Comparison of ENCODE assay signal across 29 cellular contexts in the genomic region with DNA sequence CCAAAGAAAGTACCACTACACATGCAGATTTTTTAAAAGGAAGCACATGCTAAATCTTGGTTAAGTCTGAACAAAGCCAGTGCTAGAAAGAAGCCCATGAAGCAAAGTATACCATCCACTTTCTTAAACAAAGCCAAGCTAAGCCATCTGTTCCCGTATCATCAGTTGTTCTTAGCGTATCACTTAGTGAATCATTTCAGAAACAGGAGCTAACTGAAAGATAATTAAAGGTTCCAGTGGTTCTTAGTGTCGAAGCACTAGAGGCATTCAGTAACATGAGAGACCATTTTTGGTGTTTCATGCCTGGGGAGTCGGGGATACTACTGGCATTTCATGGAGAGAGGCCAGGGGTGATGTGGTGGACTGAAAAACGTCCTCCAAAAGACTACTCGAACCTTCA.
"Had no signal": no experiment of that assay in that cellular context is flagged by ENCODE, and none has a peak within 500 bp of the region (broad histone marks: within the 10 kb centered on the region; RNA-seq: fewer than 3 reads in every experiment).

No MANE protein-coding gene starts in this region.

- H3K4me1 ChIP-seq: right lobe of liver had no signal

- H3K36me3 ChIP-seq: ascending aorta, cardiac muscle cell, heart left ventricle, lower lobe of right lung, right lobe of liver, upper lobe of left lung, vagina had no signal

- ATAC-seq: activated T-cell treated with anti-CD3 and anti-CD28 coated beads, Interleukin-2, amount 50 U/mL, for 4 hours; activated T-helper 17 cell treated with anti-CD3 and anti-CD28 coated beads, Interleukin-2, amount 50 U/mL, for 72 hours; heart left ventricle; left lobe of liver; lower lobe of right lung; natural killer cell treated with Interleukin-12 subunit alpha and Interleukin-12 subunit beta and Interleukin-15 and Interleukin-18, amount 100 ng/mL, for 72 hours; right lobe of liver; stimulated activated effector memory CD8-positive, alpha-beta T cell treated with anti-CD3 and anti-CD28 coated beads, Interleukin-12 subunit alpha, Interleukin-12 subunit beta, amount 100 ng/mL, for 72 hours; stimulated activated naive CD8-positive, alpha-beta T cell treated with anti-CD3 and anti-CD28 coated beads, Interleukin-15, amount 100 ng/mL, for 72 hours had no signal

- H3K36me3 Mint-ChIP-seq: activated CD4-positive, alpha-beta memory T cell treated with anti-CD3 and anti-CD28 coated beads for 36 hours; natural killer cell treated with Interleukin-12 subunit alpha and Interleukin-12 subunit beta and Interleukin-15 and Interleukin-18, amount 100 ng/mL, for 72 hours had no signal

- H3K27me3 ChIP-seq: ascending aorta, cardiac muscle cell, dorsolateral prefrontal cortex, heart left ventricle, right lobe of liver, upper lobe of left lung, vagina had no signal

- H3K4me3 ChIP-seq: ascending aorta, cardiac muscle cell, coronary artery, dorsolateral prefrontal cortex, heart left ventricle, lower lobe of right lung, right lobe of liver, skin epidermis, upper lobe of left lung, vagina had no signal

- H3K9me3 Mint-ChIP-seq: activated CD4-positive, alpha-beta memory T cell treated with anti-CD3 and anti-CD28 coated beads for 36 hours; activated naive CD8-positive, alpha-beta T cell treated with anti-CD3 and anti-CD28 coated beads, Interleukin-2, amount 10 ng/mL, durations not matched to agents 7 days and 5 days; activated T-cell treated with anti-CD3 and anti-CD28 coated beads, Interleukin-2, amount 50 U/mL, for 4 hours; activated T-helper 17 cell treated with anti-CD3 and anti-CD28 coated beads, Interleukin-2, amount 50 U/mL, for 72 hours; natural killer cell treated with Interleukin-12 subunit alpha and Interleukin-12 subunit beta and Interleukin-15 and Interleukin-18, amount 100 ng/mL, for 72 hours; stimulated activated effector memory CD8-positive, alpha-beta T cell treated with anti-CD3 and anti-CD28 coated beads, Interleukin-12 subunit alpha, Interleukin-12 subunit beta, amount 100 ng/mL, for 72 hours; stimulated activated naive CD8-positive, alpha-beta T cell treated with anti-CD3 and anti-CD28 coated beads, Interleukin-15, amount 100 ng/mL, for 72 hours; T-helper 1 cell treated with Interleukin-12 subunit alpha and Interleukin-12 subunit beta and Interleukin-4 antibody, amounts not matched to agents 30 μg/mL and 1 μg/mL, for 36 hours had no signal

- H3K4me3 Mint-ChIP-seq: activated CD4-positive, alpha-beta memory T cell treated with anti-CD3 and anti-CD28 coated beads for 36 hours; activated naive CD8-positive, alpha-beta T cell treated with anti-CD3 and anti-CD28 coated beads, Interleukin-2, amount 10 ng/mL, durations not matched to agents 7 days and 5 days; activated T-cell treated with anti-CD3 and anti-CD28 coated beads, Interleukin-2, amount 50 U/mL, for 4 hours; activated T-helper 17 cell treated with anti-CD3 and anti-CD28 coated beads, Interleukin-2, amount 50 U/mL, for 72 hours; brain; natural killer cell treated with Interleukin-12 subunit alpha and Interleukin-12 subunit beta and Interleukin-15 and Interleukin-18, amount 100 ng/mL, for 72 hours; stimulated activated effector memory CD8-positive, alpha-beta T cell treated with anti-CD3 and anti-CD28 coated beads, Interleukin-12 subunit alpha, Interleukin-12 subunit beta, amount 100 ng/mL, for 72 hours; stimulated activated naive CD8-positive, alpha-beta T cell treated with anti-CD3 and anti-CD28 coated beads, Interleukin-15, amount 100 ng/mL, for 72 hours; T-helper 1 cell treated with Interleukin-12 subunit alpha and Interleukin-12 subunit beta and Interleukin-4 antibody, amounts not matched to agents 30 μg/mL and 1 μg/mL, for 36 hours had no signal

- FAIRE-seq: TTC549 had no signal

- DNase-seq: activated CD4-positive, alpha-beta memory T cell treated with anti-CD3 and anti-CD28 coated beads for 36 hours; activated CD4-positive, alpha-beta T cell treated with anti-CD3 and anti-CD28 coated beads for 48 hours; activated naive CD8-positive, alpha-beta T cell treated with anti-CD3 and anti-CD28 coated beads, Interleukin-2, amount 10 ng/mL, durations not matched to agents 7 days and 5 days; activated T-cell treated with anti-CD3 and anti-CD28 coated beads, Interleukin-2, amount 50 U/mL, for 4 hours; dorsolateral prefrontal cortex; effector memory CD4-positive, alpha-beta T cell; heart left ventricle; lower lobe of right lung; mesenchymal stem cell; right lobe of liver; stimulated activated CD4-positive, alpha-beta T cell treated with anti-CD3 and anti-CD28 coated beads, Interleukin-12 subunit alpha, Interleukin-12 subunit beta, amount 100 ng/mL, for 4 hours; stimulated activated CD4-positive, alpha-beta T cell treated with anti-CD3 and anti-CD28 coated beads, Interleukin-4, amount 100 ng/mL, for 1 hour; stimulated activated naive CD8-positive, alpha-beta T cell treated with anti-CD3 and anti-CD28 coated beads, Interleukin-15, amount 100 ng/mL, for 72 hours; substantia nigra; T-helper 9 cell; upper lobe of left lung had no signal

- H3K27me3 Mint-ChIP-seq: activated CD4-positive, alpha-beta memory T cell treated with anti-CD3 and anti-CD28 coated beads for 36 hours; activated naive CD8-positive, alpha-beta T cell treated with anti-CD3 and anti-CD28 coated beads, Interleukin-2, amount 10 ng/mL, durations not matched to agents 7 days and 5 days; activated T-helper 17 cell treated with anti-CD3 and anti-CD28 coated beads, Interleukin-2, amount 50 U/mL, for 72 hours; brain; natural killer cell treated with Interleukin-12 subunit alpha and Interleukin-12 subunit beta and Interleukin-15 and Interleukin-18, amount 100 ng/mL, for 72 hours; stimulated activated naive CD8-positive, alpha-beta T cell treated with anti-CD3 and anti-CD28 coated beads, Interleukin-15, amount 100 ng/mL, for 72 hours had no signal

- H3K27ac Mint-ChIP-seq: activated CD4-positive, alpha-beta memory T cell treated with anti-CD3 and anti-CD28 coated beads for 36 hours; activated naive CD8-positive, alpha-beta T cell treated with anti-CD3 and anti-CD28 coated beads, Interleukin-2, amount 10 ng/mL, durations not matched to agents 7 days and 5 days; activated T-helper 17 cell treated with anti-CD3 and anti-CD28 coated beads, Interleukin-2, amount 50 U/mL, for 72 hours; brain; stimulated activated effector memory CD8-positive, alpha-beta T cell treated with anti-CD3 and anti-CD28 coated beads, Interleukin-12 subunit alpha, Interleukin-12 subunit beta, amount 100 ng/mL, for 72 hours; stimulated activated naive CD8-positive, alpha-beta T cell treated with anti-CD3 and anti-CD28 coated beads, Interleukin-15, amount 100 ng/mL, for 72 hours; T-helper 1 cell treated with Interleukin-12 subunit alpha and Interleukin-12 subunit beta and Interleukin-4 antibody, amounts not matched to agents 30 μg/mL and 1 μg/mL, for 36 hours had no signal

- H3K9me3 ChIP-seq: ascending aorta, heart left ventricle, lower lobe of right lung, right lobe of liver, upper lobe of left lung, vagina had no signal

- H3K27ac ChIP-seq: ascending aorta, cardiac muscle cell, coronary artery, dorsolateral prefrontal cortex, heart left ventricle, lower lobe of right lung, right lobe of liver, skin epidermis, upper lobe of left lung, vagina, VCaP had no signal
